ENCODE assay signal across 1 cellular context in the genomic region with DNA sequence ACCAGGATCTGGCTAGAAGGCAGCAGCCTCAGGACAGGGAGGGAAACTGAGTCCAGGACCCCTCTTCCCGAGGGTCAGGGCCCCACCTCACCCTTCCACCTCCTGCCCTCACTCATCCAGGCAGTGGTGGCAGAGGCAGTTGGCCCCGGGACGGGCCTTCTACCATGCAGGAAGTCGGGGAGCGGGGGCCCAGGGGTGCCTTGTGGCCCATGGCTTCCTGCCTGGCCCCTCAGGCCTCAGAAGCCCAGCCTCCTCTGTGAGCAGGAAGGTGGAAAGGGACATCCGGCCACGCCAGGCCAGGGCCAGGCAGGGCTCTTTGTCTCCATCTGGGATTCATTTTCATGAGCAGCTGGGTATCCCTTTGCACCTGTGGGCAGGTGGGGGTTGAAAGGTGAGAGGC.
TF ChIP-seq lines count a peak whose summit lies in the region.

No MANE protein-coding gene starts in this region.

TF ChIP-seq in SK-N-SH, 30 proteins besides CTCF, POLR2A, EP300 and RAD21 (continued from another document):
- TF ChIP-seq, protein P1, sequence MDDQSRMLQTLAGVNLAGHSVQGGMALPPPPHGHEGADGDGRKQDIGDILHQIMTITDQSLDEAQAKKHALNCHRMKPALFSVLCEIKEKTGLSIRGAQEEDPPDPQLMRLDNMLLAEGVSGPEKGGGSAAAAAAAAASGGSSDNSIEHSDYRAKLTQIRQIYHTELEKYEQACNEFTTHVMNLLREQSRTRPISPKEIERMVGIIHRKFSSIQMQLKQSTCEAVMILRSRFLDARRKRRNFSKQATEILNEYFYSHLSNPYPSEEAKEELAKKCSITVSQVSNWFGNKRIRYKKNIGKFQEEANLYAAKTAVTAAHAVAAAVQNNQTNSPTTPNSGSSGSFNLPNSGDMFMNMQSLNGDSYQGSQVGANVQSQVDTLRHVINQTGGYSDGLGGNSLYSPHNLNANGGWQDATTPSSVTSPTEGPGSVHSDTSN (IDR thresholded peaks at IDR 0.05), result no peak
- TF ChIP-seq TCF12 (IDR thresholded peaks at IDR 0.05) (no peak), GATA2 (CRISPR knock-in tag; IDR thresholded peaks at IDR 0.05) (no peak), RFX5 (IDR thresholded peaks at IDR 0.05; ENCODE audit: low read length) (no peak), IRF3 (IDR thresholded peaks at IDR 0.05; ENCODE audit: low read depth, low read length) (no peak), POLR2AphosphoS5 (IDR thresholded peaks at IDR 0.05; ENCODE audit: low read depth, low read length) (no peak), ELF1 (IDR thresholded peaks at IDR 0.05) (no peak)
- TF ChIP-seq, protein P2, sequence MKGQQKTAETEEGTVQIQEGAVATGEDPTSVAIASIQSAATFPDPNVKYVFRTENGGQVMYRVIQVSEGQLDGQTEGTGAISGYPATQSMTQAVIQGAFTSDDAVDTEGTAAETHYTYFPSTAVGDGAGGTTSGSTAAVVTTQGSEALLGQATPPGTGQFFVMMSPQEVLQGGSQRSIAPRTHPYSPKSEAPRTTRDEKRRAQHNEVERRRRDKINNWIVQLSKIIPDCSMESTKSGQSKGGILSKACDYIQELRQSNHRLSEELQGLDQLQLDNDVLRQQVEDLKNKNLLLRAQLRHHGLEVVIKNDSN (IDR thresholded peaks at IDR 0.05; ENCODE audit: borderline replicate concordance, low read depth), result no peak
TF ChIP-seq in SK-N-SH: peak in this region for 0.
